Comparison of ENCODE assay signal across 10 cellular contexts in the genomic region with DNA sequence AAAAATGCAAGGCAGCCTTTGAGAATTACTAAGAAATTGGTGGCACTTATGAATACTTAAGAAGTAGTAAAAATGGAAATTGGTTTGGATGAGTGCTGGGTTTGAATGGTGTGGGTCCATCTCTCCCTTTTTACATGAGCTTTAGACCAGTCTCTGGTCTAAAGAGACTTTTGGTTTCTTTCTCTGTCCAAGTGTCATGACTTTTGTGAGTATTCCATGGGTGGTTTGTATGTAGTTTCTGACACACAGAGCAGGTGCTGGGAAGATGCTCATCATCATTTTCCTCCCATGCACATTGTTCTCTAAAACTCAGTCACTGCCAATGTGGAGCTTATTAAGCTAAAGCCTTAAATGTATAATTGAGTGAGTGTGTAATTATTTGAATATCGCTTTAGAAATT.
A peak's percentile ranks its signal among the peaks of the same experiment; 100 is the strongest.
DNase-seq lines count a peak whose midpoint lies in the region; ATAC-seq lines count a peak whose summit lies in the region.
"Had no signal": no experiment of that assay in that cellular context is flagged by ENCODE, and none has a peak within 500 bp of the region (broad histone marks: within the 10 kb centered on the region; RNA-seq: fewer than 3 reads in every experiment).

No MANE protein-coding gene starts in this region.

- H3K36me3 Mint-ChIP-seq in naive thymus-derived CD4-positive, alpha-beta T cell: peaks cover 0 to 45% (median 27%) of the 10 kb centered on the region in 5 donors

- H3K9ac ChIP-seq in neuronal stem cell (ENCODE audit: low read depth, low read length, poor library complexity): no peak overlapping the region

- H3K36me3 ChIP-seq in naive thymus-derived CD4-positive, alpha-beta T cell (ENCODE audit: control insufficient read depth in 2 of 3, insufficient read depth in 3 of 3, low read length in 3 of 3): peaks cover 0 to 8% (median 0%) of the 10 kb centered on the region in 3 experiments
- no peaks in the 10 kb centered on the region for H3K36me3 ChIP-seq in neuronal stem cell (replicated peaks in 1 of 2; ENCODE audit: control insufficient read depth in 2 of 2, insufficient read depth in 2 of 2, low read length in 2 of 2)
- H3K36me3 ChIP-seq: lower lobe of right lung had no signal

- POLR2A ChIA-PET in naive thymus-derived CD4-positive, alpha-beta T cell (lab: Charles Lee): no interaction called here

- ATAC-seq in GM18873 (IDR thresholded peaks at IDR 0.05; ENCODE audit: low FRiP score, unreplicated experiment) (peak; percentile 15), GM21528 (IDR thresholded peaks at IDR 0.05; ENCODE audit: low FRiP score, unreplicated experiment) (peak; percentile 17), HG03442 (IDR thresholded peaks at IDR 0.05; ENCODE audit: unreplicated experiment) (peak; percentile 20), HG03139 (IDR thresholded peaks at IDR 0.05; ENCODE audit: unreplicated experiment) (no peak)
- no peak for ATAC-seq in naive thymus-derived CD4-positive, alpha-beta T cell

- H4K8ac ChIP-seq in neuronal stem cell (ENCODE audit: low read depth, low read length): no peak overlapping the region

- CTCF ChIA-PET in naive thymus-derived CD4-positive, alpha-beta T cell (lab: Charles Lee): no interaction called here

- no peaks in the 10 kb centered on the region for H3K27me3 ChIP-seq in naive thymus-derived CD4-positive, alpha-beta T cell (ENCODE audit: control insufficient read depth in 2 of 2, insufficient read depth in 2 of 2, low read length in 2 of 2)
- H3K27me3 ChIP-seq in neuronal stem cell (ENCODE audit: control insufficient read depth in 3 of 3, insufficient read depth in 3 of 3, low read depth in 1 of 3, low read length in 3 of 3): no peaks in the 10 kb centered on the region
- H3K27me3 ChIP-seq: cardiac muscle cell had no signal

- no peak overlapping the region for H2AK5ac ChIP-seq in neuronal stem cell (ENCODE audit: low read depth, low read length)

- H3K4me3 Mint-ChIP-seq in naive thymus-derived CD4-positive, alpha-beta T cell: peak overlapping the region in 3 of 10 donors; percentile 19 to 63 (median 27)

- H3K9me3 ChIP-seq in naive thymus-derived CD4-positive, alpha-beta T cell (ENCODE audit: control insufficient read depth in 2 of 3, low read length in 3 of 3): no peaks in the 10 kb centered on the region
- no peaks in the 10 kb centered on the region for H3K9me3 ChIP-seq in neuronal stem cell (replicated peaks in 1 of 2; ENCODE audit: control insufficient read depth in 2 of 2, insufficient read depth in 1 of 2, low read depth in 1 of 2, low read length in 2 of 2)
- H3K9me3 ChIP-seq: lower lobe of right lung had no signal

- H2BK12ac ChIP-seq in neuronal stem cell (ENCODE audit: low read length): no peak overlapping the region

- H3K9me3 Mint-ChIP-seq in naive thymus-derived CD4-positive, alpha-beta T cell: no peaks in the 10 kb centered on the region

- peak overlapping the region; percentile 13 for H3K27ac ChIP-seq in naive thymus-derived CD4-positive, alpha-beta T cell (ENCODE audit: low read depth, low read length)
- no peak overlapping the region for H3K27ac ChIP-seq in neuronal stem cell (replicated peaks; ENCODE audit: low read length)
- H3K27ac ChIP-seq: cardiac muscle cell, lower lobe of right lung had no signal

- H2BK5ac ChIP-seq in neuronal stem cell (ENCODE audit: low read length): no peak overlapping the region

- no peak overlapping the region for H4K91ac ChIP-seq in neuronal stem cell (ENCODE audit: low read depth, low read length, poor library complexity)

- H3K14ac ChIP-seq in neuronal stem cell (ENCODE audit: low read length): no peak overlapping the region

- WGBS in neuronal stem cell (ENCODE audit: extremely low coverage in 2 of 2, insufficient read length in 2 of 2, insufficient replicate concordance in 1 of 2), 2 donors: no CpG with 5 or more reads among the region's 1 CpG

- no peak overlapping the region for H3K23ac ChIP-seq in neuronal stem cell (ENCODE audit: low read depth, low read length, poor library complexity)

- intact Hi-C loops in naive thymus-derived CD4-positive, alpha-beta T cell (cut with micrococcal nuclease): loop anchor here (1.0 to 5.0 kb wide), 5 partner anchors 61 to 216 kb away; a partner anchor contains a TSS

- no peak overlapping the region for H3K18ac ChIP-seq in neuronal stem cell (ENCODE audit: low read length)

- no peaks in the 10 kb centered on the region for H3K79me1 ChIP-seq in neuronal stem cell (ENCODE audit: low read depth, low read length)

- no peaks in the 10 kb centered on the region for H3K27me3 Mint-ChIP-seq in naive thymus-derived CD4-positive, alpha-beta T cell

- H3K4me3 ChIP-seq in naive thymus-derived CD4-positive, alpha-beta T cell (ENCODE audit: low read length): no peak overlapping the region
- H3K4me3 ChIP-seq in neuronal stem cell (ENCODE audit: low read length in 2 of 2): no peak overlapping the region
- H3K4me3 ChIP-seq: cardiac muscle cell, lower lobe of right lung had no signal

- H3K4me1 ChIP-seq in naive thymus-derived CD4-positive, alpha-beta T cell (ENCODE audit: control insufficient read depth in 2 of 2, insufficient read depth in 2 of 2, low read length in 2 of 2): peaks cover 8 to 49% of the 10 kb centered on the region in 2 donors
- H3K4me1 ChIP-seq in neuronal stem cell (ENCODE audit: control insufficient read depth in 2 of 2, insufficient read depth in 1 of 2, low read depth in 1 of 2, low read length in 2 of 2): peaks cover 0 to 4% of the 10 kb centered on the region in 2 donors
- H3K4me1 ChIP-seq: lower lobe of right lung had no signal

- no peak overlapping the region for H2BK15ac ChIP-seq in neuronal stem cell (ENCODE audit: low read length)

- no peak overlapping the region for H3K4ac ChIP-seq in neuronal stem cell (ENCODE audit: low read length)

- no peak for DNase-seq in naive thymus-derived CD4-positive, alpha-beta T cell
- no peak for DNase-seq in neuronal stem cell (ENCODE audit: low spot score)
- DNase-seq in NCI-H748 (lab: John Stamatoyannopoulos, UW; ENCODE audit: unreplicated experiment): no peak
- DNase-seq: lower lobe of right lung, NCI-H1930 had no signal

- H3K4me2 ChIP-seq in neuronal stem cell (ENCODE audit: insufficient read depth, low read length, poor library complexity, severe bottlenecking): no peak overlapping the region

- H2BK120ac ChIP-seq in neuronal stem cell (ENCODE audit: low read depth, low read length): no peak overlapping the region

- peak overlapping the region in 6 of 9 donors; percentile 30 to 90 (median 62) for H3K27ac Mint-ChIP-seq in naive thymus-derived CD4-positive, alpha-beta T cell

- peaks cover 6 to 72% (median 38%) of the 10 kb centered on the region in 7 donors for H3K4me1 Mint-ChIP-seq in naive thymus-derived CD4-positive, alpha-beta T cell

- no peak overlapping the region for H2AFZ ChIP-seq in neuronal stem cell (ENCODE audit: low read length)

Comparison
In these comparisons a context has a peak if more than half of its experiments do, and no peak if none do; other contexts are left out.
1. ATAC-seq: peak in GM18873 (single experiment), GM21528 (single experiment) and HG03442 (single experiment); none in naive thymus-derived CD4-positive, alpha-beta T cell (single experiment) and HG03139 (single experiment).